8 cellular contexts compared by ENCODE assay signal in the genomic region with DNA sequence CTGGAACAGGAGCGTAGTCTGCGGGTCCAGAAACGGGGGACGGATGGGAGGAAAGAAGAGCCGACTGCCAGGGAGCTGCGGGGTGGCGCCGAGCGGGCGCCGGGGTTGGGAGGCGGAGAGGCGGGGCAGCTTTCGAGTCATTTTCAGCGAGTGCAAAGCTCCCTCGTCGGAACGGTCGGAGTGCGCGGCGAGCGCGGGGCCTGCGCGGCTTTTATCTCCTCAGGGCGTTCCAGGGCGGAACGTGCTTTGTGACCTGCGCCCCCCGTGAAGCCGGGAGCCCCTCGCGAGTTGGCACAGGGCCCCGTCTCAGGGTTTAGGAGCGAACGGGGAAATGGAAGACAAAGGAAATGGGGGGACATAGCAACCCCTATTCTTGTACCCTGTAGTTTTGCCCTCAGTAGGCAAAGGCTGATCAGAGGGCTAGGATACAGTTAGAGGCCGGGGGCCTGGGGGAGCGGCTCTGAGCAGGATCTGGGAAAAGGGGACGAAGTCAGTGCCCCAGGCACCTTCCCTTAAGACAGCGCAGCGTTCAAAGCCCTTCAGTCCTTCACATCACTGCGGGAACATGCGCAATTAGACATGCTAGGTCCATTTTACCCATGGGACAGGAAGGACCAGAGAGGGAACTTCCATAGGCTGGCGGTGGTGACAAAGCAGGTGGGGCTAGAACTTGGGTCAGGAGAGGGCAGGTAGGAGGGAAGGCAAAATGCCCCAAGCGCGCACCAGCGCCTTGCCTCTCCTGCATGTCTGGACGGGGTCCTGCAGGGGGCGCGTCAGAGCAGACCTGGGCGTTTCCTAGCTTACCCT.
DNase-seq lines count a peak whose midpoint lies in the region; ATAC-seq, FAIRE-seq and TF ChIP-seq lines count a peak whose summit lies in the region.

No MANE protein-coding gene starts in this region.

- peaks cover 10% of the 10 kb centered on the region for H3K36me3 Mint-ChIP-seq in Calu3 (ENCODE audit: insufficient read depth, unreplicated experiment)
- H3K36me3 Mint-ChIP-seq in activated CD4-positive, alpha-beta memory T cell treated with anti-CD3 and anti-CD28 coated beads, Interleukin-2, amount 10 ng/mL, durations not matched to agents 7 days and 5 days (ENCODE audit: low read depth), result peaks cover 8% of the 10 kb centered on the region
- peaks cover 0 to 2% (median 2%) of the 10 kb centered on the region in 3 donors for H3K36me3 Mint-ChIP-seq in naive thymus-derived CD8-positive, alpha-beta T cell

- H3K27ac Mint-ChIP-seq in Calu3 (ENCODE audit: unreplicated experiment), result peak overlapping the region; percentile 22
- peak overlapping the region; percentile 61 for H3K27ac Mint-ChIP-seq in activated CD4-positive, alpha-beta memory T cell treated with anti-CD3 and anti-CD28 coated beads, Interleukin-2, amount 10 ng/mL, durations not matched to agents 7 days and 5 days
- H3K27ac Mint-ChIP-seq in naive thymus-derived CD8-positive, alpha-beta T cell, result peak overlapping the region in 7 of 10 donors; percentile 12 to 92 (median 71)

- no peaks in the 10 kb centered on the region for H3K9me2 ChIP-seq in OCI-LY7 (ENCODE audit: insufficient read depth, low read length)

- FAIRE-seq in endothelial cell of umbilical vein (lab: Jason Lieb, UNC), result no peak

- no peaks in the 10 kb centered on the region for H3K9me1 ChIP-seq in endothelial cell of umbilical vein (replicated peaks; ENCODE audit: control insufficient read depth, extremely low read depth, insufficient read depth, low read length)

- H3K27me3 Mint-ChIP-seq in Calu3 (ENCODE audit: unreplicated experiment), result peaks cover 8% of the 10 kb centered on the region
- peaks cover 6% of the 10 kb centered on the region for H3K27me3 Mint-ChIP-seq in activated CD4-positive, alpha-beta memory T cell treated with anti-CD3 and anti-CD28 coated beads, Interleukin-2, amount 10 ng/mL, durations not matched to agents 7 days and 5 days
- H3K27me3 Mint-ChIP-seq in naive thymus-derived CD8-positive, alpha-beta T cell, result peaks cover 0 to 8% (median 2%) of the 10 kb centered on the region in 5 donors

- BruUV-seq in Calu3 (replicated peaks; lab: Mats Ljungman, UMichigan) (no TSS peak), endothelial cell of umbilical vein (replicated peaks; lab: Mats Ljungman, UMichigan) (no TSS peak), OCI-LY7 (replicated peaks; lab: Mats Ljungman, UMichigan) (no TSS peak)

- H3K79me2 ChIP-seq in endothelial cell of umbilical vein (ENCODE audit: control insufficient read depth, insufficient read depth, low read length) (no peaks in the 10 kb centered on the region), OCI-LY7 (ENCODE audit: insufficient read depth, low read depth, low read length) (no peaks in the 10 kb centered on the region)

- H3K27me3 ChIP-seq in endothelial cell of umbilical vein (ENCODE audit: control insufficient read depth in 2 of 2, insufficient read depth in 2 of 2, low read length in 2 of 2) (no peaks in the 10 kb centered on the region), stomach smooth muscle (ENCODE audit: control insufficient read depth in 1 of 2, insufficient read depth in 2 of 2, low read length in 2 of 2) (peaks cover 0 to 3% of the 10 kb centered on the region in 2 donors)

- DNase-seq in Calu3 (peak; percentile 81), endothelial cell of umbilical vein (ENCODE audit: low read depth, low spot score) (peak; percentile 23), OCI-LY7 (ENCODE audit: low spot score) (no peak), putamen (ENCODE audit: low spot score) (no peak)
- peak; percentile 69 for DNase-seq in activated CD4-positive, alpha-beta memory T cell treated with anti-CD3 and anti-CD28 coated beads, Interleukin-2, amount 10 ng/mL, durations not matched to agents 7 days and 5 days
- DNase-seq in naive thymus-derived CD8-positive, alpha-beta T cell, result peak; percentile 42 to 78 (median 63)

- TF ChIP-seq POLR2A in endothelial cell of umbilical vein (IDR thresholded peaks at IDR 0.05; ENCODE audit: low read depth, low read length), result no peak

- H3K4me1 ChIP-seq in endothelial cell of umbilical vein (ENCODE audit: control insufficient read depth, extremely low read depth, insufficient read depth, low read length) (peaks cover 8% of the 10 kb centered on the region), stomach smooth muscle (ENCODE audit: control insufficient read depth, insufficient read depth, low read length) (peaks cover 5% of the 10 kb centered on the region), OCI-LY7 (ENCODE audit: insufficient read depth, low read length, poor library complexity, severe bottlenecking) (no peaks in the 10 kb centered on the region)

- TF ChIP-seq CTCF in Calu3 (IDR thresholded peaks at IDR 0.05; ENCODE audit: unreplicated experiment) (peak; percentile 81), endothelial cell of umbilical vein (IDR thresholded peaks at IDR 0.05; ENCODE audit: extremely low read depth in 1 of 2, insufficient read depth in 1 of 2, low read depth in 1 of 2, low read length in 2 of 2) (peak in 1 of 2 donors; percentile 34), OCI-LY7 (conservative IDR thresholded peaks at IDR 0.05; ENCODE audit: low read length) (no peak)

- peak overlapping the region; percentile 75 for H3K4me3 Mint-ChIP-seq in Calu3 (ENCODE audit: low read depth, unreplicated experiment)
- H3K4me3 Mint-ChIP-seq in activated CD4-positive, alpha-beta memory T cell treated with anti-CD3 and anti-CD28 coated beads, Interleukin-2, amount 10 ng/mL, durations not matched to agents 7 days and 5 days, result peak overlapping the region; percentile 76
- peak overlapping the region; percentile 84 to 96 (median 91) for H3K4me3 Mint-ChIP-seq in naive thymus-derived CD8-positive, alpha-beta T cell

- peaks cover 19% of the 10 kb centered on the region for H3K4me1 Mint-ChIP-seq in Calu3 (ENCODE audit: low read depth, unreplicated experiment)
- peaks cover 41% of the 10 kb centered on the region for H3K4me1 Mint-ChIP-seq in activated CD4-positive, alpha-beta memory T cell treated with anti-CD3 and anti-CD28 coated beads, Interleukin-2, amount 10 ng/mL, durations not matched to agents 7 days and 5 days
- peaks cover 5 to 31% (median 14%) of the 10 kb centered on the region in 4 donors for H3K4me1 Mint-ChIP-seq in naive thymus-derived CD8-positive, alpha-beta T cell

- no peaks in the 10 kb centered on the region for H3K9me3 ChIP-seq in endothelial cell of umbilical vein (replicated peaks; ENCODE audit: control insufficient read depth, insufficient read depth, low read length)
- no peaks in the 10 kb centered on the region for H3K9me3 ChIP-seq in stomach smooth muscle (ENCODE audit: control insufficient read depth in 2 of 2, low read length in 2 of 2)
- no peaks in the 10 kb centered on the region for H3K9me3 ChIP-seq in OCI-LY7 (ENCODE audit: low read length)

- no peaks in the 10 kb centered on the region for H4K20me1 ChIP-seq in endothelial cell of umbilical vein (replicated peaks; ENCODE audit: control insufficient read depth, extremely low read depth, insufficient read depth, low read length)
- no peaks in the 10 kb centered on the region for H4K20me1 ChIP-seq in OCI-LY7 (ENCODE audit: insufficient read depth, low read length)

- intact Hi-C loops in Calu3 (cut with micrococcal nuclease; ENCODE audit: unreplicated experiment), result loop anchor here (5.0 kb wide), 1 partner anchor 106 kb away; the partner anchor contains the start of gene IL18R1
- intact Hi-C loops in endothelial cell of umbilical vein (cut with micrococcal nuclease), result loop anchor here (1.0 kb wide), 1 partner anchor 198 kb away; no protein-coding TSS in a partner anchor
- intact Hi-C loops in OCI-LY7 (cut with micrococcal nuclease; ENCODE audit: unreplicated experiment), result no loop called here

- H3K36me3 ChIP-seq in endothelial cell of umbilical vein (ENCODE audit: control insufficient read depth in 2 of 2, extremely low read depth in 1 of 2, insufficient read depth in 2 of 2, low read length in 2 of 2), result no peaks in the 10 kb centered on the region
- no peaks in the 10 kb centered on the region for H3K36me3 ChIP-seq in stomach smooth muscle (ENCODE audit: control insufficient read depth in 2 of 2, insufficient read depth in 2 of 2, low read length in 2 of 2)
- H3K36me3 ChIP-seq in OCI-LY7 (ENCODE audit: insufficient read depth, low read length), result no peaks in the 10 kb centered on the region

- peak overlapping the region; percentile 57 for H3K9ac ChIP-seq in endothelial cell of umbilical vein (replicated peaks; ENCODE audit: extremely low read depth, insufficient read depth, low read length)
- H3K9ac ChIP-seq in stomach smooth muscle (ENCODE audit: low read length in 2 of 2), result peak overlapping the region in 1 of 2 donors; percentile 68

- dilution Hi-C loops in endothelial cell of umbilical vein (cut with MboI; ENCODE audit: extremely low pct_ligation_motif_present, low sequenced_read_pairs), result no loop called here

- H3K27ac ChIP-seq in endothelial cell of umbilical vein (ENCODE audit: insufficient read depth, low read depth, low read length) (no peak overlapping the region), stomach smooth muscle (ENCODE audit: low read length) (no peak overlapping the region), OCI-LY7 (ENCODE audit: low read depth, low read length, poor library complexity, severe bottlenecking) (no peak overlapping the region)

- CTCF ChIA-PET in Calu3 (lab: Charles Lee) (interaction anchor here (0.5 to 1.4 kb wide), 8 partner anchors 11 to 495 kb away, joined by 3 to 5 read pairs (median 3); no protein-coding TSS in a partner anchor), endothelial cell of umbilical vein (lab: Charles Lee) (interaction anchor here (0.7 to 2.0 kb wide), 26 partner anchors 11 to 368 kb away, joined by 3 to 22 read pairs (median 4); partner anchors contain the start of genes IL18R1 and IL1RL1), OCI-LY7 (lab: Charles Lee; ENCODE audit: unreplicated experiment) (no interaction called here)
- CTCF ChIA-PET in activated CD4-positive, alpha-beta memory T cell treated with anti-CD3 and anti-CD28 coated beads, Interleukin-2, amount 10 ng/mL, durations not matched to agents 7 days and 5 days (lab: Charles Lee), result interaction anchor here (0.6 to 5.0 kb wide), 33 partner anchors 10 to 252 kb away, joined by 3 to 71 read pairs (median 4); partner anchors contain the start of gene IL18R1

- ATAC-seq in HG03175 (IDR thresholded peaks at IDR 0.05; ENCODE audit: unreplicated experiment), result peak; percentile 61
- peak; percentile 84 to 87 for ATAC-seq in naive thymus-derived CD8-positive, alpha-beta T cell

- POLR2A ChIA-PET in activated CD4-positive, alpha-beta memory T cell treated with anti-CD3 and anti-CD28 coated beads, Interleukin-2, amount 10 ng/mL, durations not matched to agents 7 days and 5 days (lab: Charles Lee), result interaction anchor here (0.8 to 2.1 kb wide), 10 partner anchors 10 to 191 kb away, joined by 3 to 10 read pairs (median 4); partner anchors contain the start of gene IL18R1
- POLR2A ChIA-PET in endothelial cell of umbilical vein (lab: Charles Lee), result no interaction called here
- POLR2A ChIA-PET in naive thymus-derived CD8-positive, alpha-beta T cell (lab: Charles Lee), result interaction anchor here (0.6 to 0.9 kb wide), 2 partner anchors 231 to 238 kb away, joined by 4 to 5 read pairs; no protein-coding TSS in a partner anchor
- POLR2A ChIA-PET in OCI-LY7 (lab: Charles Lee), result interaction anchor here (0.7 kb wide), 2 partner anchors 111 to 229 kb away, joined by 3 to 4 read pairs; no protein-coding TSS in a partner anchor

- peak overlapping the region; percentile 82 for H3K4me2 ChIP-seq in endothelial cell of umbilical vein (ENCODE audit: insufficient read depth, low read length)
- H3K4me2 ChIP-seq in OCI-LY7 (ENCODE audit: low read length), result no peak overlapping the region

- peak overlapping the region in 2 of 3 experiments; percentile 36 to 42 for H3K4me3 ChIP-seq in endothelial cell of umbilical vein (replicated peaks in 1 of 3; ENCODE audit: insufficient read depth in 1 of 3, low read depth in 1 of 3, low read length in 3 of 3)
- H3K4me3 ChIP-seq in stomach smooth muscle (ENCODE audit: low read length in 2 of 2), result peak overlapping the region; percentile 73 to 76
- no peak overlapping the region for H3K4me3 ChIP-seq in OCI-LY7 (ENCODE audit: low read depth, low read length, poor library complexity, severe bottlenecking)

- H3K9me3 Mint-ChIP-seq in Calu3 (ENCODE audit: low read depth, unreplicated experiment), result no peaks in the 10 kb centered on the region
- H3K9me3 Mint-ChIP-seq in activated CD4-positive, alpha-beta memory T cell treated with anti-CD3 and anti-CD28 coated beads, Interleukin-2, amount 10 ng/mL, durations not matched to agents 7 days and 5 days, result peaks cover 1% of the 10 kb centered on the region
- H3K9me3 Mint-ChIP-seq in naive thymus-derived CD8-positive, alpha-beta T cell, result no peaks in the 10 kb centered on the region

- H2AFZ ChIP-seq in endothelial cell of umbilical vein (ENCODE audit: low read depth, low read length) (peak overlapping the region; percentile 99), OCI-LY7 (ENCODE audit: low read length) (no peak overlapping the region)

Comparison
In these comparisons a context has a peak if more than half of its experiments do, and no peak if none do; other contexts are left out.
1. DNase-seq: peak in Calu3 (single experiment), activated CD4-positive, alpha-beta memory T cell treated with anti-CD3 and anti-CD28 coated beads, Interleukin-2, amount 10 ng/mL, durations not matched to agents 7 days and 5 days (single experiment), endothelial cell of umbilical vein (single experiment) and naive thymus-derived CD8-positive, alpha-beta T cell (10 of 10); none in OCI-LY7 (single experiment) and putamen (single experiment).
2. Peak in every context shown above with its lines, with median percentiles within 50 percentile points of each other: H3K27ac Mint-ChIP-seq and H3K4me3 Mint-ChIP-seq.